8 cellular contexts compared by ENCODE assay signal in the genomic region with DNA sequence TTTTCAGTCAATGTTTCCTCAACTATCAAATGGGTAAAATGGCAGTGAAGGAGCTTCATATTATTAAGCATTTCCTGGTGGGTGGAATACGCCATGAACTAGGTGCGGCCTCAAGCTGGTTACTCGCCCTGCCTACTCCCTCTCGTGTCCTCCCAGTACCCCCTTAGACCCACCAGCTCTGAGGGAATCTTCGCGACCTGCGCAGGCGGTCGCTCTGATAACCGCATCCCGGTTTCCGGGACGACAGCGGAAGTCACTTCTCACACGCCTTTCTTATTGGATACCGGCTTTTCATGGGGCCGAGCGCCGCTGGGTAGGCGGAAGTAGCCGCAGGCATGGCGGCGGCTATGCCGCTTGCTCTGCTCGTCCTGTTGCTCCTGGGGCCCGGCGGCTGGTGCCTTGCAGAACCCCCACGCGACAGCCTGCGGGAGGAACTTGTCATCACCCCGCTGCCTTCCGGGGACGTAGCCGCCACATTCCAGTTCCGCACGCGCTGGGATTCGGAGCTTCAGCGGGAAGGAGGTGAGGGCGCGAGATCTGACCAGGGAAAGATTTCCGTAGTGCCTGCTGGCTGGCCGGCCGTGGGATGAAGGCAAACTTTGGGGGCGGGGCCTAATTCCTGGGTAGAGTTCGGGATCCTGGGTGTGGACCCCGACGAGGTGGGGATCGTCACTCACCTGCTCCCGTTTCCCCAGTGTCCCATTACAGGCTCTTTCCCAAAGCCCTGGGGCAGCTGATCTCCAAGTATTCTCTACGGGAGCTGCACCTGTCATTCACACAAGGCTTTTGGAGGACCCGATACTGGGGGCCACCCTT. TPM values are rescaled to one million over a fixed set of nuclear protein-coding genes. Genes with fewer than 3 reads are reported as not detected.
DNase-seq lines count a peak whose midpoint lies in the region; ATAC-seq and TF ChIP-seq lines count a peak whose summit lies in the region.

TSS of gene PIGT (plus strand) at position 320 of the 816 bp plus-strand sequence. CDS start at position 336, 16 bp downstream.

- H3K27me3 Mint-ChIP-seq in stimulated activated naive CD8-positive, alpha-beta T cell treated with anti-CD3 and anti-CD28 coated beads, Interleukin-15, amount 100 ng/mL, for 72 hours = no peaks in the 10 kb centered on the region

- H3K9me3 Mint-ChIP-seq in stimulated activated naive CD8-positive, alpha-beta T cell treated with anti-CD3 and anti-CD28 coated beads, Interleukin-15, amount 100 ng/mL, for 72 hours = no peaks in the 10 kb centered on the region

- DNase-seq in ELF-1 (ENCODE audit: low read depth, low spot score) (peak; percentile 89), H4 (ENCODE audit: low spot score) (peak; percentile 72), SHP77 treated with DMSO at 0.1 percent for 48 hours (lab: John Stamatoyannopoulos, UW) (peak; percentile 83), fibroblast of the conjunctiva (ENCODE audit: low read depth) (peak; percentile 49)
- DNase-seq in activated effector memory CD4-positive, alpha-beta T cell treated with Interleukin-2 at 50 U/mL for 16 hours = peak; percentile 82
- peak; percentile 80 to 89 for DNase-seq in stimulated activated naive CD8-positive, alpha-beta T cell treated with anti-CD3 and anti-CD28 coated beads, Interleukin-15, amount 100 ng/mL, for 72 hours

- no peak for TF ChIP-seq CTCF in Loucy (conservative IDR thresholded peaks at IDR 0.05; ENCODE audit: low read length)
- peak; percentile 6 for TF ChIP-seq CTCF in neural cell (IDR thresholded peaks at IDR 0.05; ENCODE audit: poor library complexity, severe bottlenecking)

- H3K27me3 ChIP-seq in Loucy (ENCODE audit: insufficient read depth, low read length, poor library complexity, severe bottlenecking) = no peaks in the 10 kb centered on the region
- H3K27me3 ChIP-seq in neural cell (ENCODE audit: insufficient read depth, low read depth, low read length) = no peaks in the 10 kb centered on the region

- H3K9me3 ChIP-seq in Loucy (ENCODE audit: insufficient read depth, low read depth, low read length) = no peaks in the 10 kb centered on the region
- H3K9me3 ChIP-seq in neural cell (ENCODE audit: low read length) = no peaks in the 10 kb centered on the region

- H3F3A ChIP-seq in Loucy (ENCODE audit: low read depth) (no peaks in the 10 kb centered on the region), neural cell (ENCODE audit: insufficient read depth, low read length, poor library complexity, severe bottlenecking) (no peaks in the 10 kb centered on the region)

- H3K27ac ChIP-seq in neural cell (ENCODE audit: low read length) = peak within 1 kb of the TSS; percentile 67

- peak; percentile 95 for ATAC-seq in stimulated activated naive CD8-positive, alpha-beta T cell treated with anti-CD3 and anti-CD28 coated beads, Interleukin-15, amount 100 ng/mL, for 72 hours

- H3K9ac ChIP-seq in Loucy (ENCODE audit: low read depth, low read length, poor library complexity, severe bottlenecking) (peak within 1 kb of the TSS; percentile 85), neural cell (ENCODE audit: low read length) (peak within 1 kb of the TSS; percentile 72)

- H3K4me3 ChIP-seq in Loucy (ENCODE audit: low read length, poor library complexity, severe bottlenecking) (peak within 1 kb of the TSS; percentile 91), neural cell (ENCODE audit: low read length) (peak within 1 kb of the TSS; percentile 88)

- H3K79me2 ChIP-seq in Loucy (ENCODE audit: insufficient read depth, low read length) (peaks cover 39% of the 10 kb centered on the region), neural cell (replicated peaks; ENCODE audit: insufficient read depth, low read length) (peaks cover 9% of the 10 kb centered on the region)

- H4K20me1 ChIP-seq in Loucy (ENCODE audit: insufficient read depth, low read length, poor library complexity, severe bottlenecking) (peaks cover 13% of the 10 kb centered on the region), neural cell (ENCODE audit: insufficient read depth) (no peaks in the 10 kb centered on the region)

- H3K4me1 ChIP-seq in Loucy (ENCODE audit: insufficient read depth, low read length, poor library complexity, severe bottlenecking) = peaks cover 21% of the 10 kb centered on the region

- peak; percentile 21 for TF ChIP-seq EP300 in neural cell (conservative IDR thresholded peaks at IDR 0.05; ENCODE audit: poor library complexity, severe bottlenecking)

- TF ChIP-seq RAD21 in neural cell (conservative IDR thresholded peaks at IDR 0.05) = peak; percentile 35

- H3K36me3 ChIP-seq in Loucy (ENCODE audit: insufficient read depth, low read length) = peaks cover 18% of the 10 kb centered on the region; the same call in 1 of the 2 replicates
- H3K36me3 ChIP-seq in neural cell (ENCODE audit: insufficient read depth, low read length) = no peaks in the 10 kb centered on the region

- H3K4me1 Mint-ChIP-seq in stimulated activated naive CD8-positive, alpha-beta T cell treated with anti-CD3 and anti-CD28 coated beads, Interleukin-15, amount 100 ng/mL, for 72 hours = peaks cover 47% of the 10 kb centered on the region

- H2AFZ ChIP-seq in Loucy (ENCODE audit: low read length) (peak within 1 kb of the TSS; percentile 81), neural cell (ENCODE audit: low read depth, low read length) (peak within 1 kb of the TSS; percentile 93)

- H3K9me2 ChIP-seq in Loucy (replicated peaks; ENCODE audit: low read depth, low read length) = no peaks in the 10 kb centered on the region
- H3K9me2 ChIP-seq in neural cell (ENCODE audit: insufficient read depth, low read length) = no peaks in the 10 kb centered on the region

- H3K27ac Mint-ChIP-seq in stimulated activated naive CD8-positive, alpha-beta T cell treated with anti-CD3 and anti-CD28 coated beads, Interleukin-15, amount 100 ng/mL, for 72 hours = peak within 1 kb of the TSS; percentile 95 to 99

- H3K4me2 ChIP-seq in Loucy (ENCODE audit: low read depth, low read length, poor library complexity, severe bottlenecking) = peak within 1 kb of the TSS; percentile 98
- peak within 1 kb of the TSS; percentile 98 for H3K4me2 ChIP-seq in neural cell (ENCODE audit: low read length)

- peak within 1 kb of the TSS; percentile 88 to 92 for H3K4me3 Mint-ChIP-seq in stimulated activated naive CD8-positive, alpha-beta T cell treated with anti-CD3 and anti-CD28 coated beads, Interleukin-15, amount 100 ng/mL, for 72 hours

TF ChIP-seq in neural cell, 6 proteins besides CTCF, POLR2A, EP300 and RAD21:
- TF ChIP-seq TAF1 (IDR thresholded peaks at IDR 0.05; ENCODE audit: low read depth) = peak; percentile 69
- peak; percentile 87 for TF ChIP-seq POLR2AphosphoS5 (IDR thresholded peaks at IDR 0.05)
- TF ChIP-seq MXI1 (conservative IDR thresholded peaks at IDR 0.05; ENCODE audit: poor library complexity, severe bottlenecking) = peak; percentile 98
- TF ChIP-seq REST (IDR thresholded peaks at IDR 0.05; ENCODE audit: borderline replicate concordance) = no peak
- peak; percentile 56 for TF ChIP-seq SMC3 (conservative IDR thresholded peaks at IDR 0.05; ENCODE audit: poor library complexity)
- TF ChIP-seq EZH2 (IDR thresholded peaks at IDR 0.05; ENCODE audit: borderline replicate concordance, insufficient read depth, low read length, poor library complexity, severe bottlenecking) = no peak

RNA-seq across cellular contexts. Expression of gene PIGT, which starts in this region (rescaled TPM):
- total RNA-seq in H4 (2014; rRNA removed; shearing (Covaris generic)) = 83.5 and 118 TPM in 2 replicates
- polyA plus RNA-seq in neural cell = 24.3 and 29.1 TPM in 2 replicates
- polyA minus RNA-seq in neural cell = 31.2 and 32.3 TPM in 2 replicates

Comparison
In these comparisons a context has a peak if more than half of its experiments do, and no peak if none do; other contexts are left out.
1. Peak in every context shown above with its lines: DNase-seq, ATAC-seq, H3K4me3 ChIP-seq and H3K27ac ChIP-seq.